29 cellular contexts compared by ENCODE assay signal in the genomic region with DNA sequence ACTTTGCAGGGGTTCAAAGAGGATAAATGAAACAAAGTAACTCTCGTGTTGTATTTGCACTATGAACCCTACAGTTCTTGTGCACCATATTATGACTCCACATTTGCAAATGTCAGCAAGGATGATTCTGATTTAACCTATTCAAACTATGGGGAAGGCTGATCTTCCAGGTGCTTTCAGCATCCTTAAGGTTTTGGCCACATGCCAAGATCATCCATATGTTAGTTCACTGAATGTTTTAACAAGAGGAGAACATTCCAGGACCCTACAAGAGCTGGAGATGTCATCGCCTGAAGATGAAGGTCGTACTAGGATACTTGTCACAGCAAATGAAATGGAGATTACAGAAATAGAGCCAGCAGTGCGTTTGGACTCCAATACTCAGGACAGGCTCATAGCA.
"Had no signal": no experiment of that assay in that cellular context is flagged by ENCODE, and none has a peak within 500 bp of the region (broad histone marks: within the 10 kb centered on the region; RNA-seq: fewer than 3 reads in every experiment).

No MANE protein-coding gene starts in this region.

- FAIRE-seq: endothelial cell of umbilical vein, urothelium cell line had no signal

- H3K36me3 ChIP-seq: esophagus muscularis mucosa, heart right ventricle, lower lobe of right lung, spleen, tibial artery had no signal

- H3K4me1 ChIP-seq: esophagus muscularis mucosa, heart right ventricle, lower lobe of right lung, psoas muscle, spleen, testis, tibial artery had no signal

- ATAC-seq: heart right ventricle; left ventricle myocardium superior; lower lobe of right lung; naive thymus-derived CD8-positive, alpha-beta T cell; psoas muscle; right cardiac atrium; stimulated activated memory B cell treated with anti-CD40 and anti-IgM and Interleukin-4, amounts not matched to agents 10 μg/mL and 1 μg/mL and 100 μg/mL, for 72 hours; stimulated activated naive CD8-positive, alpha-beta T cell treated with anti-CD3 and anti-CD28 coated beads, Interleukin-15, Interleukin-2, amounts not matched to agents 100 U/mL and 50 U/mL, for 24 hours had no signal

- DNase-seq: dermis blood vessel endothelial cell; effector memory CD4-positive, alpha-beta T cell; foreskin melanocyte; glutamatergic neuron; heart right ventricle; hippocampal formation; immature natural killer cell; islet precursor cell; kidney glomerular epithelial cell; left ventricle myocardium superior; lower lobe of right lung; naive thymus-derived CD8-positive, alpha-beta T cell; nephron progenitor cell; nucleus accumbens; posterior cingulate gyrus; psoas muscle; right cardiac atrium; spleen; stimulated activated CD4-positive, alpha-beta T cell treated with anti-CD3 and anti-CD28 coated beads, Interleukin-4, amount 100 ng/mL, for 4 hours; stimulated activated naive CD8-positive, alpha-beta T cell treated with anti-CD3 and anti-CD28 coated beads, Interleukin-15, Interleukin-2, amounts not matched to agents 100 U/mL and 50 U/mL, for 24 hours; substantia nigra; testis; tibial artery had no signal

- H3K27me3 ChIP-seq: esophagus muscularis mucosa, spleen, testis, tibial artery had no signal

- H3K27ac ChIP-seq: coronary artery, esophagus muscularis mucosa, heart right ventricle, lower lobe of right lung, psoas muscle, skin epidermis, spleen, testis, tibial artery had no signal

- H3K9me3 ChIP-seq: esophagus muscularis mucosa, heart right ventricle, lower lobe of right lung, psoas muscle, spleen, testis, tibial artery had no signal

- H3K4me3 ChIP-seq: coronary artery, esophagus muscularis mucosa, heart right ventricle, lower lobe of right lung, psoas muscle, skin epidermis, spleen, testis, tibial artery had no signal
